1 cellular context compared by ENCODE assay signal in the genomic region with DNA sequence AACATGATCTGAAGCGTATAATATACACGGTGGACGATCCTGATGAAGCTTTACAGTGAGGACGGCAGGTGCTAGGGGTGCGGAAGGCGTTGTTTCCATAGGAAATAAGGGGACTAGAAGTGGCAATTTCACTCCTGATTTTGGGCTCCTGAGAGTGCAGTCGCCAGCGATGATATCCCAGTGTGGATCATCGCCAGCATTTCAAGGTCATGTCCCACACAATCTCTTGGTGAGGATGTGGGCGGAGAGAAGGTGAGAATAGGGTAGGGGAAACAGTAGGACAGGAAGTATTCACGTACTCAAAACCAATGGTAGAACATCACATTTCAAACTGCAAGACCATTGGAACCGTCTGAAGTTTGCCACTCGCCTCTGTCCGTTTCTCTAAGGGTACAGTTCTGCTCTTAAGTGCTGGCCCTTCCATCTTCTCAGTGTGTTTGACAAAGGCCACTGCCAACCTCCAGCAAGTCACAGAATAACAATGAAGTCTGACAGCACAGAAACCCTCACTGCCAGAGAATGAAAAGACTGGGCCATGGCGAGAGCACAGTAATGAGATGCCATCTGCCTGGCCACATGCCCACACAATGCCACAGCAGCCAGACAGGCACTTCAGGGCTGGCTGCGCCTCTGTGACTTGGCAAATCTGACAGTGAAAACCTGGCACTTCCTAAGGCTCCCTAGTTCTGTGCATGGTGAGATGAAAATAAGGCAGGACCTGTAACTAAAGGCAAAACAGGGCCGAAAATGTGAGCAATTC.
TF ChIP-seq lines count a peak whose summit lies in the region.

No MANE protein-coding gene starts in this region.

TF ChIP-seq in SK-N-SH treated with all-trans-retinoic acid at 6 μM for 48 hours, 23 proteins besides CTCF, POLR2A, EP300 and RAD21 (continued from another document):
- TF ChIP-seq TCF4 (CRISPR knock-in tag; IDR thresholded peaks at IDR 0.05; ENCODE audit: borderline replicate concordance) (no peak), ZFP30 (CRISPR knock-in tag; IDR thresholded peaks at IDR 0.05) (no peak), ARNTL (CRISPR knock-in tag; IDR thresholded peaks at IDR 0.05; ENCODE audit: borderline replicate concordance, low read depth) (no peak), ZNF565 (CRISPR knock-in tag; conservative IDR thresholded peaks at IDR 0.05; ENCODE audit: low read depth) (no peak), SNAI2 (CRISPR knock-in tag; IDR thresholded peaks at IDR 0.05) (no peak), BACH2 (CRISPR knock-in tag; IDR thresholded peaks at IDR 0.05; ENCODE audit: borderline replicate concordance) (no peak), PPARA (CRISPR knock-in tag; IDR thresholded peaks at IDR 0.05; ENCODE audit: borderline replicate concordance) (no peak), CSDC2 (CRISPR knock-in tag; IDR thresholded peaks at IDR 0.05) (no peak)
- TF ChIP-seq, protein P1, sequence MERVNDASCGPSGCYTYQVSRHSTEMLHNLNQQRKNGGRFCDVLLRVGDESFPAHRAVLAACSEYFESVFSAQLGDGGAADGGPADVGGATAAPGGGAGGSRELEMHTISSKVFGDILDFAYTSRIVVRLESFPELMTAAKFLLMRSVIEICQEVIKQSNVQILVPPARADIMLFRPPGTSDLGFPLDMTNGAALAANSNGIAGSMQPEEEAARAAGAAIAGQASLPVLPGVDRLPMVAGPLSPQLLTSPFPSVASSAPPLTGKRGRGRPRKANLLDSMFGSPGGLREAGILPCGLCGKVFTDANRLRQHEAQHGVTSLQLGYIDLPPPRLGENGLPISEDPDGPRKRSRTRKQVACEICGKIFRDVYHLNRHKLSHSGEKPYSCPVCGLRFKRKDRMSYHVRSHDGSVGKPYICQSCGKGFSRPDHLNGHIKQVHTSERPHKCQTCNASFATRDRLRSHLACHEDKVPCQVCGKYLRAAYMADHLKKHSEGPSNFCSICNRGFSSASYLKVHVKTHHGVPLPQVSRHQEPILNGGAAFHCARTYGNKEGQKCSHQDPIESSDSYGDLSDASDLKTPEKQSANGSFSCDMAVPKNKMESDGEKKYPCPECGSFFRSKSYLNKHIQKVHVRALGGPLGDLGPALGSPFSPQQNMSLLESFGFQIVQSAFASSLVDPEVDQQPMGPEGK (CRISPR knock-in tag; IDR thresholded peaks at IDR 0.05; ENCODE audit: borderline replicate concordance), result no peak
- TF ChIP-seq, protein P2, sequence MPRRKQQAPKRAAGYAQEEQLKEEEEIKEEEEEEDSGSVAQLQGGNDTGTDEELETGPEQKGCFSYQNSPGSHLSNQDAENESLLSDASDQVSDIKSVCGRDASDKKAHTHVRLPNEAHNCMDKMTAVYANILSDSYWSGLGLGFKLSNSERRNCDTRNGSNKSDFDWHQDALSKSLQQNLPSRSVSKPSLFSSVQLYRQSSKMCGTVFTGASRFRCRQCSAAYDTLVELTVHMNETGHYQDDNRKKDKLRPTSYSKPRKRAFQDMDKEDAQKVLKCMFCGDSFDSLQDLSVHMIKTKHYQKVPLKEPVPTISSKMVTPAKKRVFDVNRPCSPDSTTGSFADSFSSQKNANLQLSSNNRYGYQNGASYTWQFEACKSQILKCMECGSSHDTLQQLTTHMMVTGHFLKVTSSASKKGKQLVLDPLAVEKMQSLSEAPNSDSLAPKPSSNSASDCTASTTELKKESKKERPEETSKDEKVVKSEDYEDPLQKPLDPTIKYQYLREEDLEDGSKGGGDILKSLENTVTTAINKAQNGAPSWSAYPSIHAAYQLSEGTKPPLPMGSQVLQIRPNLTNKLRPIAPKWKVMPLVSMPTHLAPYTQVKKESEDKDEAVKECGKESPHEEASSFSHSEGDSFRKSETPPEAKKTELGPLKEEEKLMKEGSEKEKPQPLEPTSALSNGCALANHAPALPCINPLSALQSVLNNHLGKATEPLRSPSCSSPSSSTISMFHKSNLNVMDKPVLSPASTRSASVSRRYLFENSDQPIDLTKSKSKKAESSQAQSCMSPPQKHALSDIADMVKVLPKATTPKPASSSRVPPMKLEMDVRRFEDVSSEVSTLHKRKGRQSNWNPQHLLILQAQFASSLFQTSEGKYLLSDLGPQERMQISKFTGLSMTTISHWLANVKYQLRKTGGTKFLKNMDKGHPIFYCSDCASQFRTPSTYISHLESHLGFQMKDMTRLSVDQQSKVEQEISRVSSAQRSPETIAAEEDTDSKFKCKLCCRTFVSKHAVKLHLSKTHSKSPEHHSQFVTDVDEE (CRISPR knock-in tag; IDR thresholded peaks at IDR 0.05), result no peak
